In genomic region chr10:121373411-121373810, GRCh38 we compare ENCODE assay signal across 14 cellular contexts.
DNase-seq lines count a peak whose midpoint lies in the region; ATAC-seq and TF ChIP-seq lines count a peak whose summit lies in the region.
"Had no signal": no experiment of that assay in that cellular context is flagged by ENCODE, and none has a peak within 500 bp of the region (broad histone marks: within the 10 kb centered on the region; RNA-seq: fewer than 3 reads in every experiment).

No MANE protein-coding gene starts in this region.

- H2BK5ac ChIP-seq in mesenchymal stem cell (ENCODE audit: low read depth, low read length, poor library complexity, severe bottlenecking): no peak overlapping the region

- no peak overlapping the region for H3K4me3 ChIP-seq in mesenchymal stem cell (ENCODE audit: insufficient read depth in 1 of 2, low read depth in 1 of 2, low read length in 2 of 2)
- H3K4me3 ChIP-seq in upper lobe of right lung: no peak overlapping the region
- H3K4me3 ChIP-seq: A549, HAP-1 had no signal

- H3K14ac ChIP-seq in mesenchymal stem cell (ENCODE audit: low read length in 2 of 2): no peak overlapping the region

- no peaks in the 10 kb centered on the region for H3K9me3 ChIP-seq in mesenchymal stem cell (ENCODE audit: control insufficient read depth, low read length)
- no peaks in the 10 kb centered on the region for H3K9me3 ChIP-seq in upper lobe of right lung
- H3K9me3 ChIP-seq: A549, HAP-1 had no signal

- H2BK12ac ChIP-seq in mesenchymal stem cell (ENCODE audit: low read length in 2 of 2): no peak overlapping the region

- H3K4ac ChIP-seq in mesenchymal stem cell (ENCODE audit: low read depth in 1 of 2, low read length in 2 of 2): no peak overlapping the region

- no peak overlapping the region for H3K4me2 ChIP-seq in mesenchymal stem cell (ENCODE audit: low read length, poor library complexity, severe bottlenecking)
- H3K4me2 ChIP-seq: A549 had no signal

- POLR2A ChIA-PET in activated CD4-positive, alpha-beta T cell treated with anti-CD3 and anti-CD28 coated beads for 36 hours (lab: Charles Lee): no interaction called here

- DNase-seq in M059J (ENCODE audit: low read depth) (peak; percentile 57), RPMI7951 (ENCODE audit: low read depth) (peak; percentile 55), mesenchymal stem cell (peak; percentile 0), upper lobe of right lung (no peak)
- no peak for DNase-seq in activated CD4-positive, alpha-beta T cell treated with anti-CD3 and anti-CD28 coated beads for 36 hours
- DNase-seq in activated CD8-positive, alpha-beta memory T cell treated with anti-CD3 and anti-CD28 coated beads, Interleukin-2, amount 50 U/mL, for 48 hours: no peak
- DNase-seq: CD8-positive, alpha-beta T cell; COR-L47; DND-41; GF-D8 had no signal

- no peak overlapping the region for H2AFZ ChIP-seq in mesenchymal stem cell (ENCODE audit: low read depth, low read length)

- H3K27ac Mint-ChIP-seq in activated CD4-positive, alpha-beta T cell treated with anti-CD3 and anti-CD28 coated beads for 36 hours: no peak overlapping the region
- H3K27ac Mint-ChIP-seq: CD8-positive, alpha-beta T cell had no signal

- CTCF ChIA-PET in activated CD4-positive, alpha-beta T cell treated with anti-CD3 and anti-CD28 coated beads for 36 hours (lab: Charles Lee): no interaction called here

- no peak overlapping the region for H2BK120ac ChIP-seq in mesenchymal stem cell (ENCODE audit: low read depth, low read length)

- H3K9me3 Mint-ChIP-seq in activated CD4-positive, alpha-beta T cell treated with anti-CD3 and anti-CD28 coated beads for 36 hours (ENCODE audit: low read depth): no peaks in the 10 kb centered on the region
- H3K9me3 Mint-ChIP-seq: CD8-positive, alpha-beta T cell had no signal

- H3K9ac ChIP-seq in mesenchymal stem cell (ENCODE audit: low read length): no peak overlapping the region

- no peaks in the 10 kb centered on the region for H3K79me1 ChIP-seq in mesenchymal stem cell (replicated peaks; ENCODE audit: low read length, poor library complexity, severe bottlenecking)

- H3K18ac ChIP-seq in mesenchymal stem cell (ENCODE audit: low read depth in 1 of 2, low read length in 2 of 2): no peak overlapping the region

- H3K4me3 Mint-ChIP-seq in activated CD4-positive, alpha-beta T cell treated with anti-CD3 and anti-CD28 coated beads for 36 hours: no peak overlapping the region
- H3K4me3 Mint-ChIP-seq: CD14-positive monocyte; CD8-positive, alpha-beta T cell had no signal

- no peak overlapping the region for H4K8ac ChIP-seq in mesenchymal stem cell (ENCODE audit: low read length)

- intact Hi-C loops in upper lobe of right lung (cut with DNase I): no loop called here
- intact Hi-C loops in activated CD4-positive, alpha-beta T cell treated with anti-CD3 and anti-CD28 coated beads for 36 hours (cut with DNase I, micrococcal nuclease): no loop called here

- no peaks in the 10 kb centered on the region for H3K27me3 Mint-ChIP-seq in activated CD4-positive, alpha-beta T cell treated with anti-CD3 and anti-CD28 coated beads for 36 hours

- H2BK15ac ChIP-seq in mesenchymal stem cell (ENCODE audit: low read depth, poor library complexity, severe bottlenecking): no peak overlapping the region

- no peaks in the 10 kb centered on the region for H3K36me3 ChIP-seq in mesenchymal stem cell (ENCODE audit: control insufficient read depth in 1 of 2, insufficient read depth in 2 of 2, low read depth in 1 of 2, low read length in 2 of 2)
- H3K36me3 ChIP-seq in upper lobe of right lung: no peaks in the 10 kb centered on the region
- H3K36me3 ChIP-seq: HAP-1 had no signal

- H3K23ac ChIP-seq in mesenchymal stem cell (ENCODE audit: low read length in 2 of 2): no peak overlapping the region

- no peaks in the 10 kb centered on the region for H3K4me1 Mint-ChIP-seq in activated CD4-positive, alpha-beta T cell treated with anti-CD3 and anti-CD28 coated beads for 36 hours
- H3K4me1 Mint-ChIP-seq: CD14-positive monocyte had no signal

- H2AK5ac ChIP-seq in mesenchymal stem cell (ENCODE audit: low read length, severe bottlenecking): no peak overlapping the region

- no peak for TF ChIP-seq CTCF in upper lobe of right lung (IDR thresholded peaks at IDR 0.05)

- H3K27ac ChIP-seq in mesenchymal stem cell (ENCODE audit: low read length, poor library complexity, severe bottlenecking) (no peak overlapping the region), upper lobe of right lung (no peak overlapping the region)
- H3K27ac ChIP-seq: A549 had no signal

- H3K27me3 ChIP-seq in mesenchymal stem cell (ENCODE audit: control insufficient read depth in 1 of 2, insufficient read depth in 1 of 2, low read length in 2 of 2): peaks cover 0 to 4% of the 10 kb centered on the region in 2 experiments
- no peaks in the 10 kb centered on the region for H3K27me3 ChIP-seq in upper lobe of right lung

- H4K91ac ChIP-seq in mesenchymal stem cell (ENCODE audit: low read length): no peak overlapping the region

- WGBS in mesenchymal stem cell: 80% methylated on average over 2 of the region's 2 CpGs

- no peaks in the 10 kb centered on the region for H3K36me3 Mint-ChIP-seq in activated CD4-positive, alpha-beta T cell treated with anti-CD3 and anti-CD28 coated beads for 36 hours (ENCODE audit: low read depth)
- H3K36me3 Mint-ChIP-seq: CD14-positive monocyte; CD8-positive, alpha-beta T cell had no signal

- ATAC-seq in upper lobe of right lung (no peak), HG02870 (IDR thresholded peaks at IDR 0.05; ENCODE audit: unreplicated experiment) (no peak)
- no peak for ATAC-seq in activated CD4-positive, alpha-beta T cell treated with anti-CD3 and anti-CD28 coated beads for 36 hours
- ATAC-seq: A549; CD8-positive, alpha-beta T cell had no signal

- H3K4me1 ChIP-seq in mesenchymal stem cell (ENCODE audit: control insufficient read depth, insufficient read depth, low read depth, low read length) (no peaks in the 10 kb centered on the region), upper lobe of right lung (no peaks in the 10 kb centered on the region)
- H3K4me1 ChIP-seq: A549 had no signal

Comparison
In these comparisons a context has a peak if more than half of its experiments do, and no peak if none do; other contexts are left out.
1. DNase-seq: peak in M059J (single experiment), RPMI7951 (single experiment) and mesenchymal stem cell (single experiment); none in upper lobe of right lung (single experiment), activated CD4-positive, alpha-beta T cell treated with anti-CD3 and anti-CD28 coated beads for 36 hours (single experiment) and activated CD8-positive, alpha-beta memory T cell treated with anti-CD3 and anti-CD28 coated beads, Interleukin-2, amount 50 U/mL, for 48 hours (single experiment).